ENCODE assay signal across 12 cellular contexts in the genomic region with DNA sequence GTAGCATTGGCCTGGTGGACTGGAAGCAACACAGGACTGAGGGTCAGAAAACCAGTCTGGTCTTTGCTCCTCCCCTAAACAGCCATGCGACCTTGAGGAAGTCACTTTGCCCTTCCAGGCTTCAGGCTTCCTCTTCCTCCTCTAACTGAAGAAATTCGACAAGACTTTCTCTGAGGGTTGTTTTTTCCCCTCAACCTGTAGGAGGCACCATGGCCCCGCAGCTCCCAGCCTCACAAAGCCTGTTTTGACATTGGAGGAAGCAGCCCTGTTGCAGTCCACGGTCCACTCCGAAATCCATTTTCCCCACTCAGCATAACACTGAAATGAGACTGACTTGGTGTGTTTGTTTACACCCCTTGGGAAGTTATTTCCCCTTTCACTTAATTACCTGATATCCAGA. TPM values are rescaled to one million over a fixed set of nuclear protein-coding genes. Genes with fewer than 3 reads are reported as not detected.
DNase-seq lines count a peak whose midpoint lies in the region; ATAC-seq, FAIRE-seq and TF ChIP-seq lines count a peak whose summit lies in the region.
"Had no signal": no experiment of that assay in that cellular context is flagged by ENCODE, and none has a peak within 500 bp of the region (broad histone marks: within the 10 kb centered on the region; RNA-seq: fewer than 3 reads in every experiment).

No MANE protein-coding gene starts in this region.

- H3K27me3 ChIP-seq in colonic mucosa (no peaks in the 10 kb centered on the region), tibial artery (no peaks in the 10 kb centered on the region), HAP-1 (ENCODE audit: low read depth) (no peaks in the 10 kb centered on the region)

- H3K9ac ChIP-seq in colonic mucosa (ENCODE audit: low read depth in 2 of 2, low read length in 2 of 2) = no peak overlapping the region

- peak; percentile 34 for TF ChIP-seq CTCF in colonic mucosa (IDR thresholded peaks at IDR 0.05)
- no peak for TF ChIP-seq CTCF in mucosa of descending colon (IDR thresholded peaks at IDR 0.05)
- no peak for TF ChIP-seq CTCF in tibial artery (IDR thresholded peaks at IDR 0.05)

- FAIRE-seq in RCC 7860 (lab: Jason Lieb, UNC) = no peak
- FAIRE-seq: colon had no signal

- DNase-seq in CMK (ENCODE audit: low read depth) = peak; percentile 17
- DNase-seq in HuH-7 (ENCODE audit: low spot score) = peak; percentile 6
- DNase-seq in colonic mucosa = peak; percentile 45
- peak in 2 of 3 donors; percentile 44 to 71 for DNase-seq in mucosa of descending colon
- DNase-seq in tibial artery = no peak
- no peak for DNase-seq in NCI-H774 (lab: John Stamatoyannopoulos, UW)
- no peak for DNase-seq in HAP-1 (ENCODE audit: low spot score in 2 of 2)
- DNase-seq in RCC 7860 (ENCODE audit: low spot score) = no peak
- DNase-seq: activated B cell treated with CpG ODN at 0.5 μM for 24 hours, EL, NCI-H1092 treated with DMSO at 0.1 percent for 48 hours had no signal

- intact Hi-C loops in colonic mucosa (cut with DNase I) = loop anchor here (2.0 to 5.0 kb wide), 4 partner anchors 266 to 1058 kb away; no protein-coding TSS in a partner anchor
- intact Hi-C loops in mucosa of descending colon (cut with DNase I, micrococcal nuclease) = loop anchor here (5.0 to 10.0 kb wide), 3 partner anchors 263 to 1106 kb away; no protein-coding TSS in a partner anchor
- intact Hi-C loops in tibial artery (cut with DNase I; ENCODE audit: low total_unique reads) = no loop called here

- in situ Hi-C loops in HAP-1 (cut with MboI; ENCODE audit: low sequenced_read_pairs) = loop anchor here (25.0 kb wide), 1 partner anchor 1108 kb away; a partner anchor contains a TSS

- H3K4me1 ChIP-seq in colonic mucosa (no peaks in the 10 kb centered on the region), mucosa of descending colon (ENCODE audit: low read depth) (no peaks in the 10 kb centered on the region), tibial artery (no peaks in the 10 kb centered on the region), HAP-1 (no peaks in the 10 kb centered on the region)

- H3K4me3 ChIP-seq in colonic mucosa (no peak overlapping the region), mucosa of descending colon (no peak overlapping the region), tibial artery (no peak overlapping the region), HAP-1 (no peak overlapping the region)

- no peaks in the 10 kb centered on the region for H3K36me3 ChIP-seq in colonic mucosa
- H3K36me3 ChIP-seq in mucosa of descending colon (ENCODE audit: low read depth) = no peaks in the 10 kb centered on the region
- H3K36me3 ChIP-seq in tibial artery = no peaks in the 10 kb centered on the region
- H3K36me3 ChIP-seq in HAP-1 (replicated peaks) = no peaks in the 10 kb centered on the region

- H3K27ac ChIP-seq in colonic mucosa = no peak overlapping the region
- H3K27ac ChIP-seq in tibial artery = no peak overlapping the region

- peak; percentile 85 for ATAC-seq in mucosa of descending colon

- no peaks in the 10 kb centered on the region for H3K9me3 ChIP-seq in colonic mucosa
- H3K9me3 ChIP-seq in mucosa of descending colon = no peaks in the 10 kb centered on the region
- H3K9me3 ChIP-seq in tibial artery = no peaks in the 10 kb centered on the region
- no peaks in the 10 kb centered on the region for H3K9me3 ChIP-seq in HAP-1

RNA-seq across cellular contexts. Expression of a gene that starts 41.2 kb away (rescaled TPM):
- total RNA-seq in colonic mucosa = 1 to 10 TPM in 1 of 2 donors, under 1 TPM in 1; 0.40 to 1.5 TPM
- total RNA-seq in mucosa of descending colon = 1 to 10 TPM in 2 of 3 donors, under 1 TPM in 1; 0.55 to 7.6 (median 1.1) TPM
- total RNA-seq: activated B cell treated with CpG ODN at 0.5 μM for 24 hours had no signal

Comparison
In these comparisons a context has a peak if more than half of its experiments do, and no peak if none do; other contexts are left out.
1. DNase-seq: peak in CMK (single experiment), HuH-7 (single experiment), colonic mucosa (single experiment) and mucosa of descending colon (2 of 3); none in tibial artery (0 of 2), NCI-H774 (single experiment), HAP-1 (0 of 2) and RCC 7860 (single experiment).